Comparison of ENCODE assay signal across 1 cellular context in genomic region chr6:27503436-27504030, GRCh38.
A peak's percentile ranks its signal among the peaks of the same experiment; 100 is the strongest.
TF ChIP-seq lines count a peak whose summit lies in the region.

No MANE protein-coding gene starts in this region.

TF ChIP-seq in HepG2, 621 proteins besides CTCF, POLR2A, EP300 and RAD21 (continued from another document and continues in another):
- TF ChIP-seq HIC2 (CRISPR knock-in tag; IDR thresholded peaks at IDR 0.05; ENCODE audit: low read depth) (no peak), HMGXB4 (CRISPR knock-in tag; IDR thresholded peaks at IDR 0.05; ENCODE audit: borderline replicate concordance in 1 of 2, low read depth in 1 of 2) (peak in 1 of 2 experiments; percentile 93; a peak in 2 of 4 replicates), MEIS2 (CRISPR knock-in tag; IDR thresholded peaks at IDR 0.05) (no peak), IKZF1 (IDR thresholded peaks at IDR 0.05) (no peak), SIX1 (CRISPR knock-in tag; IDR thresholded peaks at IDR 0.05; ENCODE audit: borderline replicate concordance) (0 out of 2 replicates have a peak, but pooled peaks have one; percentile 34), ZSCAN25 (CRISPR knock-in tag; IDR thresholded peaks at IDR 0.05) (no peak), THAP11 (CRISPR knock-in tag; IDR thresholded peaks at IDR 0.05) (peak; percentile 57; the same call in 1 of the 2 replicates), ZNF576 (CRISPR knock-in tag; IDR thresholded peaks at IDR 0.05) (no peak), E2F1 (CRISPR knock-in tag; IDR thresholded peaks at IDR 0.05) (no peak), PAWR (CRISPR knock-in tag; IDR thresholded peaks at IDR 0.05; ENCODE audit: borderline replicate concordance) (no peak), CBX1 (IDR thresholded peaks at IDR 0.05; ENCODE audit: low read depth) (no peak), TFE3 (CRISPR knock-in tag; IDR thresholded peaks at IDR 0.05) (peak; percentile 67; the same call in 1 of the 2 replicates), ZNF597 (CRISPR knock-in tag; IDR thresholded peaks at IDR 0.05) (no peak), ZNF577 (CRISPR knock-in tag; IDR thresholded peaks at IDR 0.05; ENCODE audit: borderline replicate concordance, low read depth) (no peak), ATF1 (CRISPR knock-in tag; IDR thresholded peaks at IDR 0.05) (peak; percentile 61; the same call in 1 of the 2 replicates), PLRG1 (conservative IDR thresholded peaks at IDR 0.05) (no peak), MLLT10 (CRISPR knock-in tag; IDR thresholded peaks at IDR 0.05) (no peak), SNAPC5 (CRISPR knock-in tag; IDR thresholded peaks at IDR 0.05; ENCODE audit: borderline replicate concordance) (no peak), CCAR2 (optimal IDR thresholded peaks at IDR 0.05; ENCODE audit: low read depth, low read length) (no peak), NAIF1 (CRISPR knock-in tag; IDR thresholded peaks at IDR 0.05; ENCODE audit: borderline replicate concordance) (0 out of 2 replicates have a peak, but pooled peaks have one; percentile 0), UBTF (CRISPR knock-in tag; IDR thresholded peaks at IDR 0.05) (no peak), HNF4A (CRISPR knock-in tag; IDR thresholded peaks at IDR 0.05) (no peak), FOXC1 (CRISPR knock-in tag; IDR thresholded peaks at IDR 0.05; ENCODE audit: borderline replicate concordance) (no peak), SOX13 (IDR thresholded peaks at IDR 0.05) (no peak), SOX13 (CRISPR knock-in tag; conservative IDR thresholded peaks at IDR 0.05 in 1 of 2, IDR thresholded peaks at IDR 0.05 in 1 of 2) (peak in 1 of 2 experiments; percentile 36; a peak in 1 of 4 replicates), MTA1 (CRISPR knock-in tag; IDR thresholded peaks at IDR 0.05; ENCODE audit: borderline replicate concordance) (no peak), ZNF256 (CRISPR knock-in tag; conservative IDR thresholded peaks at IDR 0.05) (no peak), NFE2L2 (IDR thresholded peaks at IDR 0.05; ENCODE audit: low read length) (no peak), KAT2B (IDR thresholded peaks at IDR 0.05; ENCODE audit: borderline replicate concordance, low read depth, low read length) (no peak), KDM3A (CRISPR knock-in tag; IDR thresholded peaks at IDR 0.05; ENCODE audit: low read depth) (no peak), LCORL (IDR thresholded peaks at IDR 0.05) (no peak), LCORL (CRISPR knock-in tag; IDR thresholded peaks at IDR 0.05) (no peak), NR2F1 (CRISPR knock-in tag; IDR thresholded peaks at IDR 0.05) (no peak), IKZF5 (CRISPR knock-in tag; IDR thresholded peaks at IDR 0.05) (0 out of 2 replicates have a peak, but pooled peaks have one; percentile 25), ZNF639 (CRISPR knock-in tag; conservative IDR thresholded peaks at IDR 0.05) (no peak), DNMT3B (CRISPR knock-in tag; conservative IDR thresholded peaks at IDR 0.05) (no peak), REXO4 (CRISPR knock-in tag; IDR thresholded peaks at IDR 0.05; ENCODE audit: borderline replicate concordance) (no peak), MAFF (IDR thresholded peaks at IDR 0.05; ENCODE audit: low read depth, low read length) (peak; percentile 85), HOXA7 (CRISPR knock-in tag; IDR thresholded peaks at IDR 0.05) (no peak), GPBP1L1 (CRISPR knock-in tag; IDR thresholded peaks at IDR 0.05) (no peak), MXD4 (CRISPR knock-in tag; IDR thresholded peaks at IDR 0.05) (no peak), KDM2A (CRISPR knock-in tag; IDR thresholded peaks at IDR 0.05; ENCODE audit: borderline replicate concordance, low read depth) (peak; percentile 75; the same call in 1 of the 2 replicates), RFX1 (IDR thresholded peaks at IDR 0.05) (no peak), ZNF564 (CRISPR knock-in tag; IDR thresholded peaks at IDR 0.05) (no peak), CBX2 (IDR thresholded peaks at IDR 0.05; ENCODE audit: low read depth, low read length) (no peak), CBX2 (CRISPR knock-in tag; IDR thresholded peaks at IDR 0.05; ENCODE audit: low read depth) (no peak), KLF13 (CRISPR knock-in tag; IDR thresholded peaks at IDR 0.05) (no peak), ZNF570 (CRISPR knock-in tag; IDR thresholded peaks at IDR 0.05; ENCODE audit: borderline replicate concordance) (no peak), CAMTA2 (CRISPR knock-in tag; IDR thresholded peaks at IDR 0.05; ENCODE audit: borderline replicate concordance) (no peak), ZNF737 (CRISPR knock-in tag; IDR thresholded peaks at IDR 0.05; ENCODE audit: borderline replicate concordance) (no peak), ARHGAP35 (CRISPR knock-in tag; IDR thresholded peaks at IDR 0.05; ENCODE audit: borderline replicate concordance) (no peak), SMAD9 (CRISPR knock-in tag; IDR thresholded peaks at IDR 0.05) (no peak), SKIL (CRISPR knock-in tag; IDR thresholded peaks at IDR 0.05; ENCODE audit: borderline replicate concordance) (no peak), ZNF850 (CRISPR knock-in tag; conservative IDR thresholded peaks at IDR 0.05) (no peak)
